Comparison of ENCODE assay signal across 1 cellular context in the genomic region with DNA sequence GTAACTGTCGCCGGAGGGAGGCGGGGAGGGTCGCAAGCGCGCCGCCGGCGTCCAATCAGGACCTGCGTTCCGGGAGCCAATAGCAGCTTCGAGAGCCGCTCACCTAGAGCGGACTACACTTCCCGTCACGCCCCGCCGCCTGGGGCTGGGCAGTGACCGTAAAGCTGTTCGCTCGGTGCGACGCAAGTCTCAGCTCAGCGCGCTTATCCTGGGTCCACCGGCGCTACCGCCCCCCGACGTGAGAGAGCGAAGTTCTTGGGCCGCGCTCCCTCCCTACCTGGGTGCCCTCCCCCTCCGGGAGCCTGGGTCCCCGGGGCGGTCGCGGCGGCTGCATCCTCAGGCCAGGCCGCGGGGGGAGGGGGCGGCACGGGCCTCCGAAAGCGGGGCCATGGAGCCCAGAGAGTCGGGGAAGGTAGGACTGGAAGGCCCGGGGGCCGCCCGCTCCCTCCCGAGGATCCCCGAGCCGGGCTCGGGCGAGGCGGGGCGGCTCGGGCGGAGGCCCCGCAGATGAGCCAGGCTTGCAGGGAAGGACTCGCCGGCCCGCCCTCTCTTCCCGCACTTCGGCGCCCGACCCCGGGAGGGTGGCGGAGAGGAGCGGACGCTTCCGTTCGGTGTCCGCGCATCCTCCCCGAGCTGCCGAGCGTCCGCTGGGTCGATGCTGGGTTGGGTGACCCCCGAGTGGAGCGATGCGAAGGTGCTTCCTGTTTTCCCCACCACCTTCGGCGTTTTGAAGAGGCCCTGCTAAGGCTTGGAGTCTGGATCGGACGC.
A peak's percentile ranks its signal among the peaks of the same experiment; 100 is the strongest.
TF ChIP-seq lines count a peak whose summit lies in the region.

A gene (plus strand): TSS at position 152 of the 768 bp plus-strand sequence. CDS start 237 bp downstream, at position 389.

TF ChIP-seq in K562, 482 proteins besides CTCF, POLR2A, EP300 and RAD21 (continued from another document and continues in another):
- TF ChIP-seq, protein P1, sequence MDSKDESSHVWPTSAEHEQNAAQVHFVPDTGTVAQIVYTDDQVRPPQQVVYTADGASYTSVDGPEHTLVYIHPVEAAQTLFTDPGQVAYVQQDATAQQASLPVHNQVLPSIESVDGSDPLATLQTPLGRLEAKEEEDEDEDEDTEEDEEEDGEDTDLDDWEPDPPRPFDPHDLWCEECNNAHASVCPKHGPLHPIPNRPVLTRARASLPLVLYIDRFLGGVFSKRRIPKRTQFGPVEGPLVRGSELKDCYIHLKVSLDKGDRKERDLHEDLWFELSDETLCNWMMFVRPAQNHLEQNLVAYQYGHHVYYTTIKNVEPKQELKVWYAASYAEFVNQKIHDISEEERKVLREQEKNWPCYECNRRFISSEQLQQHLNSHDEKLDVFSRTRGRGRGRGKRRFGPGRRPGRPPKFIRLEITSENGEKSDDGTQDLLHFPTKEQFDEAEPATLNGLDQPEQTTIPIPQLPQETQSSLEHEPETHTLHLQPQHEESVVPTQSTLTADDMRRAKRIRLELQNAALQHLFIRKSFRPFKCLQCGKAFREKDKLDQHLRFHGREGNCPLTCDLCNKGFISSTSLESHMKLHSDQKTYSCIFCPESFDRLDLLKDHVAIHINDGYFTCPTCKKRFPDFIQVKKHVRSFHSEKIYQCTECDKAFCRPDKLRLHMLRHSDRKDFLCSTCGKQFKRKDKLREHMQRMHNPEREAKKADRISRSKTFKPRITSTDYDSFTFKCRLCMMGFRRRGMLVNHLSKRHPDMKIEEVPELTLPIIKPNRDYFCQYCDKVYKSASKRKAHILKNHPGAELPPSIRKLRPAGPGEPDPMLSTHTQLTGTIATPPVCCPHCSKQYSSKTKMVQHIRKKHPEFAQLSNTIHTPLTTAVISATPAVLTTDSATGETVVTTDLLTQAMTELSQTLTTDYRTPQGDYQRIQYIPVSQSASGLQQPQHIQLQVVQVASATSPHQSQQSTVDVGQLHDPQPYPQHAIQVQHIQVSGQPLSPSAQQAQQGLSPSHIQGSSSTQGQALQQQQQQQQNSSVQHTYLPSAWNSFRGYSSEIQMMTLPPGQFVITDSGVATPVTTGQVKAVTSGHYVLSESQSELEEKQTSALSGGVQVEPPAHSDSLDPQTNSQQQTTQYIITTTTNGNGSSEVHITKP (IDR thresholded peaks at IDR 0.05; ENCODE audit: partially characterized antibody), result no peak
- peak; percentile 91 to 97 for TF ChIP-seq SIX5 (IDR thresholded peaks at IDR 0.05; ENCODE audit: borderline replicate concordance in 1 of 2, insufficient read depth in 1 of 2, low read depth in 1 of 2, low read length in 2 of 2)
- no peak for TF ChIP-seq STAG1 (CRISPR knock-in tag; IDR thresholded peaks at IDR 0.05; ENCODE audit: borderline replicate concordance)
- peak; percentile 80 for TF ChIP-seq SMAD4 (CRISPR knock-in tag; conservative IDR thresholded peaks at IDR 0.05)
- TF ChIP-seq PYGO2 (tag; IDR thresholded peaks at IDR 0.05), result no peak
- TF ChIP-seq RUNX1 (IDR thresholded peaks at IDR 0.05; ENCODE audit: low read depth), result no peak
- no peak for TF ChIP-seq HDAC2 (IDR thresholded peaks at IDR 0.05)
- TF ChIP-seq JUND (IDR thresholded peaks at IDR 0.05; ENCODE audit: borderline replicate concordance, low read depth, low read length), result peak; percentile 65
- TF ChIP-seq JUND (tag; IDR thresholded peaks at IDR 0.05; ENCODE audit: borderline replicate concordance, low read depth, low read length), result peak; percentile 52; the same call in 1 of the 3 replicates
- no peak for TF ChIP-seq ZNF197 (CRISPR knock-in tag; IDR thresholded peaks at IDR 0.05; ENCODE audit: low read depth)
- no peak for TF ChIP-seq ZNF3 (CRISPR knock-in tag; IDR thresholded peaks at IDR 0.05)
- TF ChIP-seq, protein P2, sequence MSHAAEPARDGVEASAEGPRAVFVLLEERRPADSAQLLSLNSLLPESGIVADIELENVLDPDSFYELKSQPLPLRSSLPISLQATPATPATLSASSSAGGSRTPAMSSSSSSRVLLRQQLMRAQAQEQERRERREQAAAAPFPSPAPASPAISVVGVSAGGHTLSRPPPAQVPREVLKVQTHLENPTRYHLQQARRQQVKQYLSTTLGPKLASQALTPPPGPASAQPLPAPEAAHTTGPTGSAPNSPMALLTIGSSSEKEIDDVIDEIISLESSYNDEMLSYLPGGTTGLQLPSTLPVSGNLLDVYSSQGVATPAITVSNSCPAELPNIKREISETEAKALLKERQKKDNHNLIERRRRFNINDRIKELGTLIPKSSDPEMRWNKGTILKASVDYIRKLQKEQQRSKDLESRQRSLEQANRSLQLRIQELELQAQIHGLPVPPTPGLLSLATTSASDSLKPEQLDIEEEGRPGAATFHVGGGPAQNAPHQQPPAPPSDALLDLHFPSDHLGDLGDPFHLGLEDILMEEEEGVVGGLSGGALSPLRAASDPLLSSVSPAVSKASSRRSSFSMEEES (CRISPR knock-in tag; IDR thresholded peaks at IDR 0.05), result no peak
- 0 out of 2 replicates have a peak, but pooled peaks have one; percentile 14 for TF ChIP-seq ZKSCAN1 (IDR thresholded peaks at IDR 0.05; ENCODE audit: low read depth, low read length)
- TF ChIP-seq NCOA1 (IDR thresholded peaks at IDR 0.05; ENCODE audit: low read depth), result no peak
- TF ChIP-seq, protein P3, sequence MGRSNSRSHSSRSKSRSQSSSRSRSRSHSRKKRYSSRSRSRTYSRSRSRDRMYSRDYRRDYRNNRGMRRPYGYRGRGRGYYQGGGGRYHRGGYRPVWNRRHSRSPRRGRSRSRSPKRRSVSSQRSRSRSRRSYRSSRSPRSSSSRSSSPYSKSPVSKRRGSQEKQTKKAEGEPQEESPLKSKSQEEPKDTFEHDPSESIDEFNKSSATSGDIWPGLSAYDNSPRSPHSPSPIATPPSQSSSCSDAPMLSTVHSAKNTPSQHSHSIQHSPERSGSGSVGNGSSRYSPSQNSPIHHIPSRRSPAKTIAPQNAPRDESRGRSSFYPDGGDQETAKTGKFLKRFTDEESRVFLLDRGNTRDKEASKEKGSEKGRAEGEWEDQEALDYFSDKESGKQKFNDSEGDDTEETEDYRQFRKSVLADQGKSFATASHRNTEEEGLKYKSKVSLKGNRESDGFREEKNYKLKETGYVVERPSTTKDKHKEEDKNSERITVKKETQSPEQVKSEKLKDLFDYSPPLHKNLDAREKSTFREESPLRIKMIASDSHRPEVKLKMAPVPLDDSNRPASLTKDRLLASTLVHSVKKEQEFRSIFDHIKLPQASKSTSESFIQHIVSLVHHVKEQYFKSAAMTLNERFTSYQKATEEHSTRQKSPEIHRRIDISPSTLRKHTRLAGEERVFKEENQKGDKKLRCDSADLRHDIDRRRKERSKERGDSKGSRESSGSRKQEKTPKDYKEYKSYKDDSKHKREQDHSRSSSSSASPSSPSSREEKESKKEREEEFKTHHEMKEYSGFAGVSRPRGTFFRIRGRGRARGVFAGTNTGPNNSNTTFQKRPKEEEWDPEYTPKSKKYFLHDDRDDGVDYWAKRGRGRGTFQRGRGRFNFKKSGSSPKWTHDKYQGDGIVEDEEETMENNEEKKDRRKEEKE (IDR thresholded peaks at IDR 0.05; ENCODE audit: borderline replicate concordance in 1 of 2, control insufficient read depth in 1 of 2, low read depth in 2 of 2, low read length in 1 of 2), result no peak
- 0 out of 2 replicates have a peak, but pooled peaks have one; percentile 17 for TF ChIP-seq TCF7 (IDR thresholded peaks at IDR 0.05; ENCODE audit: borderline replicate concordance)
- 0 out of 2 replicates have a peak, but pooled peaks have one; percentile 79 for TF ChIP-seq BMI1 (IDR thresholded peaks at IDR 0.05; ENCODE audit: low read length)
- no peak for TF ChIP-seq HLTF (IDR thresholded peaks at IDR 0.05)
- TF ChIP-seq, protein P4, sequence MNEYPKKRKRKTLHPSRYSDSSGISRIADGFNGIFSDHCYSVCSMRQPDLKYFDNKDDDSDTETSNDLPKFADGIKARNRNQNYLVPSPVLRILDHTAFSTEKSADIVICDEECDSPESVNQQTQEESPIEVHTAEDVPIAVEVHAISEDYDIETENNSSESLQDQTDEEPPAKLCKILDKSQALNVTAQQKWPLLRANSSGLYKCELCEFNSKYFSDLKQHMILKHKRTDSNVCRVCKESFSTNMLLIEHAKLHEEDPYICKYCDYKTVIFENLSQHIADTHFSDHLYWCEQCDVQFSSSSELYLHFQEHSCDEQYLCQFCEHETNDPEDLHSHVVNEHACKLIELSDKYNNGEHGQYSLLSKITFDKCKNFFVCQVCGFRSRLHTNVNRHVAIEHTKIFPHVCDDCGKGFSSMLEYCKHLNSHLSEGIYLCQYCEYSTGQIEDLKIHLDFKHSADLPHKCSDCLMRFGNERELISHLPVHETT (CRISPR knock-in tag; conservative IDR thresholded peaks at IDR 0.05 in 1 of 2, IDR thresholded peaks at IDR 0.05 in 1 of 2), result peak in 1 of 2 experiments; percentile 75; a peak in 1 of 4 replicates
- peak; percentile 64 for TF ChIP-seq RBM22 (IDR thresholded peaks at IDR 0.05; ENCODE audit: low read depth, low read length, poor library complexity, severe bottlenecking)
- TF ChIP-seq, protein P5, sequence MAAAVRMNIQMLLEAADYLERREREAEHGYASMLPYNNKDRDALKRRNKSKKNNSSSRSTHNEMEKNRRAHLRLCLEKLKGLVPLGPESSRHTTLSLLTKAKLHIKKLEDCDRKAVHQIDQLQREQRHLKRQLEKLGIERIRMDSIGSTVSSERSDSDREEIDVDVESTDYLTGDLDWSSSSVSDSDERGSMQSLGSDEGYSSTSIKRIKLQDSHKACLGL (CRISPR knock-in tag; IDR thresholded peaks at IDR 0.05; ENCODE audit: borderline replicate concordance, poor library complexity, severe bottlenecking), result no peak
- TF ChIP-seq, protein P6, sequence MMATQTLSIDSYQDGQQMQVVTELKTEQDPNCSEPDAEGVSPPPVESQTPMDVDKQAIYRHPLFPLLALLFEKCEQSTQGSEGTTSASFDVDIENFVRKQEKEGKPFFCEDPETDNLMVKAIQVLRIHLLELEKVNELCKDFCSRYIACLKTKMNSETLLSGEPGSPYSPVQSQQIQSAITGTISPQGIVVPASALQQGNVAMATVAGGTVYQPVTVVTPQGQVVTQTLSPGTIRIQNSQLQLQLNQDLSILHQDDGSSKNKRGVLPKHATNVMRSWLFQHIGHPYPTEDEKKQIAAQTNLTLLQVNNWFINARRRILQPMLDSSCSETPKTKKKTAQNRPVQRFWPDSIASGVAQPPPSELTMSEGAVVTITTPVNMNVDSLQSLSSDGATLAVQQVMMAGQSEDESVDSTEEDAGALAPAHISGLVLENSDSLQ (IDR thresholded peaks at IDR 0.05), result peak; percentile 59; the same call in 1 of the 2 replicates
- TF ChIP-seq ZNF589 (CRISPR knock-in tag; IDR thresholded peaks at IDR 0.05; ENCODE audit: low read depth), result no peak
- TF ChIP-seq CTBP1 (IDR thresholded peaks at IDR 0.05; ENCODE audit: borderline replicate concordance), result peak; percentile 92
- TF ChIP-seq POLR2B (IDR thresholded peaks at IDR 0.05; ENCODE audit: low read depth, partially characterized antibody), result peak; percentile 42
- TF ChIP-seq HNRNPLL (IDR thresholded peaks at IDR 0.05; ENCODE audit: low read depth, low read length, poor library complexity, severe bottlenecking), result peak; percentile 78
- TF ChIP-seq KDM1A (IDR thresholded peaks at IDR 0.05), result peak in 1 of 2 experiments; percentile 70; a peak in 1 of 4 replicates
- TF ChIP-seq HIVEP1 (CRISPR knock-in tag; IDR thresholded peaks at IDR 0.05), result no peak
- TF ChIP-seq NELFE (IDR thresholded peaks at IDR 0.05; ENCODE audit: insufficient read depth, insufficient read length), result no peak
- TF ChIP-seq, protein P7, sequence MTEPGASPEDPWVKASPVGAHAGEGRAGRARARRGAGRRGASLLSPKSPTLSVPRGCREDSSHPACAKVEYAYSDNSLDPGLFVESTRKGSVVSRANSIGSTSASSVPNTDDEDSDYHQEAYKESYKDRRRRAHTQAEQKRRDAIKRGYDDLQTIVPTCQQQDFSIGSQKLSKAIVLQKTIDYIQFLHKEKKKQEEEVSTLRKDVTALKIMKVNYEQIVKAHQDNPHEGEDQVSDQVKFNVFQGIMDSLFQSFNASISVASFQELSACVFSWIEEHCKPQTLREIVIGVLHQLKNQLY (CRISPR knock-in tag; conservative IDR thresholded peaks at IDR 0.05), result 0 out of 4 replicates have a peak, but pooled peaks of 1 of the 2 experiments have one; percentile 61
- no peak for TF ChIP-seq LARP7 (IDR thresholded peaks at IDR 0.05)
- TF ChIP-seq STAT5B (CRISPR knock-in tag; IDR thresholded peaks at IDR 0.05), result no peak
- TF ChIP-seq, protein P8, sequence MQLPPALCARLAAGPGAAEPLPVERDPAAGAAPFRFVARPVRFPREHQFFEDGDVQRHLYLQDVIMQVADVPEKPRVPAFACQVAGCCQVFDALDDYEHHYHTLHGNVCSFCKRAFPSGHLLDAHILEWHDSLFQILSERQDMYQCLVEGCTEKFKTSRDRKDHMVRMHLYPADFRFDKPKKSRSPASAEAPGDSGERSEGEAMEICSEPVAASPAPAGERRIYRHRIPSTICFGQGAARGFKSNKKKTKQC (CRISPR knock-in tag; IDR thresholded peaks at IDR 0.05), result no peak
- TF ChIP-seq NCOA6 (IDR thresholded peaks at IDR 0.05), result peak; percentile 98
- TF ChIP-seq, protein P9, sequence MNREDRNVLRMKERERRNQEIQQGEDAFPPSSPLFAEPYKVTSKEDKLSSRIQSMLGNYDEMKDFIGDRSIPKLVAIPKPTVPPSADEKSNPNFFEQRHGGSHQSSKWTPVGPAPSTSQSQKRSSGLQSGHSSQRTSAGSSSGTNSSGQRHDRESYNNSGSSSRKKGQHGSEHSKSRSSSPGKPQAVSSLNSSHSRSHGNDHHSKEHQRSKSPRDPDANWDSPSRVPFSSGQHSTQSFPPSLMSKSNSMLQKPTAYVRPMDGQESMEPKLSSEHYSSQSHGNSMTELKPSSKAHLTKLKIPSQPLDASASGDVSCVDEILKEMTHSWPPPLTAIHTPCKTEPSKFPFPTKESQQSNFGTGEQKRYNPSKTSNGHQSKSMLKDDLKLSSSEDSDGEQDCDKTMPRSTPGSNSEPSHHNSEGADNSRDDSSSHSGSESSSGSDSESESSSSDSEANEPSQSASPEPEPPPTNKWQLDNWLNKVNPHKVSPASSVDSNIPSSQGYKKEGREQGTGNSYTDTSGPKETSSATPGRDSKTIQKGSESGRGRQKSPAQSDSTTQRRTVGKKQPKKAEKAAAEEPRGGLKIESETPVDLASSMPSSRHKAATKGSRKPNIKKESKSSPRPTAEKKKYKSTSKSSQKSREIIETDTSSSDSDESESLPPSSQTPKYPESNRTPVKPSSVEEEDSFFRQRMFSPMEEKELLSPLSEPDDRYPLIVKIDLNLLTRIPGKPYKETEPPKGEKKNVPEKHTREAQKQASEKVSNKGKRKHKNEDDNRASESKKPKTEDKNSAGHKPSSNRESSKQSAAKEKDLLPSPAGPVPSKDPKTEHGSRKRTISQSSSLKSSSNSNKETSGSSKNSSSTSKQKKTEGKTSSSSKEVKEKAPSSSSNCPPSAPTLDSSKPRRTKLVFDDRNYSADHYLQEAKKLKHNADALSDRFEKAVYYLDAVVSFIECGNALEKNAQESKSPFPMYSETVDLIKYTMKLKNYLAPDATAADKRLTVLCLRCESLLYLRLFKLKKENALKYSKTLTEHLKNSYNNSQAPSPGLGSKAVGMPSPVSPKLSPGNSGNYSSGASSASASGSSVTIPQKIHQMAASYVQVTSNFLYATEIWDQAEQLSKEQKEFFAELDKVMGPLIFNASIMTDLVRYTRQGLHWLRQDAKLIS (CRISPR knock-in tag; IDR thresholded peaks at IDR 0.05), result peak; percentile 74; the same call in 1 of the 2 replicates
- TF ChIP-seq FOXA3 (CRISPR knock-in tag; conservative IDR thresholded peaks at IDR 0.05 in 1 of 2, IDR thresholded peaks at IDR 0.05 in 1 of 2), result no peak
- peak; percentile 66 for TF ChIP-seq HMGN3 (IDR thresholded peaks at IDR 0.05; ENCODE audit: borderline replicate concordance, extremely low read depth, insufficient read length, low read depth, low read length)
- TF ChIP-seq ZNF57 (CRISPR knock-in tag; IDR thresholded peaks at IDR 0.05), result peak; percentile 52; the same call in 1 of the 2 replicates
- TF ChIP-seq TCF3 (CRISPR knock-in tag; IDR thresholded peaks at IDR 0.05), result no peak
- no peak for TF ChIP-seq NCOR1 (IDR thresholded peaks at IDR 0.05)
- no peak for TF ChIP-seq PURB (CRISPR knock-in tag; IDR thresholded peaks at IDR 0.05; ENCODE audit: low read depth)
- no peak; the same call in 1 of the 2 replicates for TF ChIP-seq CAMTA2 (CRISPR knock-in tag; conservative IDR thresholded peaks at IDR 0.05)
- peak; percentile 64 for TF ChIP-seq RBM25 (IDR thresholded peaks at IDR 0.05; ENCODE audit: low read depth, low read length, severe bottlenecking)
- TF ChIP-seq ZNF778 (CRISPR knock-in tag; IDR thresholded peaks at IDR 0.05), result no peak
